1 cellular context compared by ENCODE assay signal in the genomic region with DNA sequence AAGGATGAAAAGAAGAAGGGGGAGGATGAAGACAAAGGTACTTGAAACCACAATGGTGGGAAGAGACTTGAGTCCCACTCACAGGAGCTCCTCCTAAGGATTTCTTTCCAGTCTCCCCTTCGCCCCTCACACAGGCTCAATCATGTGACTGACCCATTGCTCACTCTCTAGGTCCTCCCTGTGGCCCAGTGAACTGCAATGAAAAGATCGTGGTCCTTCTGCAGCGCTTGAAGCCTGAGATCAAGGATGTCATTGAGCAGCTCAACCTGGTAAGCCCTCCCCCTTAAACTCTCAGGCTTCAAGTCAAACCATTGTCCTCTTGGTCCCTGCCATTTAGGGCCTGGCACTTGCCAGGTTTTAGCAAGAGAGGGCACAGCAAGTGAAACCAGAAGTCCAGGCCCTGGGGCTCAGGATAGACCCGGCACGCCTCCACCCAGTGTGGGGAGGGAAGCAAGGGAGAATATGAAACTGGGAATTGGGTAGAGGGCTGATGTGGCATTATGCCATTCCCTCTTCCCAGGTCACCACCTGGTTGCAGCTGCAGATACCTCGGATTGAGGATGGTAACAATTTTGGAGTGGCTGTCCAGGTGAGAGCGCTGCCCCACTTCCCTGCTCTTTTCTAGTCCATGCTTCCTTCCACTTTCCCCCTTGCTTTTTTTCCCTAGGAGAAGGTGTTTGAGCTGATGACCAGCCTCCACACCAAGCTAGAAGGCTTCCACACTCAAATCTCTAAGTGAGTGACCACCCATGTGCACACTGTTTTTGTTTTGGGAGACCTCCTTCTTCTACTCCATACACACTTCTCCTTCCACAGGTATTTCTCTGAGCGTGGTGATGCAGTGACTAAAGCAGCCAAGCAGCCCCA.
TF ChIP-seq lines count a peak whose summit lies in the region.

No MANE protein-coding gene starts in this region.

TF ChIP-seq in IMR-90, 13 proteins besides CTCF, POLR2A, EP300 and RAD21:
- TF ChIP-seq CEBPB (IDR thresholded peaks at IDR 0.05; ENCODE audit: low read depth, low read length): no peak
- TF ChIP-seq NFE2L2 (IDR thresholded peaks at IDR 0.05; ENCODE audit: low read depth, low read length): no peak
- no peak for TF ChIP-seq SMC3 (IDR thresholded peaks at IDR 0.05; ENCODE audit: low read depth, low read length)
- no peak for TF ChIP-seq MXI1 (IDR thresholded peaks at IDR 0.05; ENCODE audit: borderline replicate concordance, low read depth, low read length)
- no peak for TF ChIP-seq MAZ (IDR thresholded peaks at IDR 0.05; ENCODE audit: borderline replicate concordance, low read depth, low read length)
- TF ChIP-seq RCOR1 (IDR thresholded peaks at IDR 0.05; ENCODE audit: insufficient replicate concordance, low read length): no peak
- no peak for TF ChIP-seq MAFK (IDR thresholded peaks at IDR 0.05; ENCODE audit: low read depth, low read length)
- TF ChIP-seq CHD1 (IDR thresholded peaks at IDR 0.05; ENCODE audit: low read depth, low read length): no peak
- TF ChIP-seq, protein P1, sequence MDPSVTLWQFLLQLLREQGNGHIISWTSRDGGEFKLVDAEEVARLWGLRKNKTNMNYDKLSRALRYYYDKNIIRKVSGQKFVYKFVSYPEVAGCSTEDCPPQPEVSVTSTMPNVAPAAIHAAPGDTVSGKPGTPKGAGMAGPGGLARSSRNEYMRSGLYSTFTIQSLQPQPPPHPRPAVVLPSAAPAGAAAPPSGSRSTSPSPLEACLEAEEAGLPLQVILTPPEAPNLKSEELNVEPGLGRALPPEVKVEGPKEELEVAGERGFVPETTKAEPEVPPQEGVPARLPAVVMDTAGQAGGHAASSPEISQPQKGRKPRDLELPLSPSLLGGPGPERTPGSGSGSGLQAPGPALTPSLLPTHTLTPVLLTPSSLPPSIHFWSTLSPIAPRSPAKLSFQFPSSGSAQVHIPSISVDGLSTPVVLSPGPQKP (IDR thresholded peaks at IDR 0.05; ENCODE audit: borderline replicate concordance, low read depth, low read length): no peak
- no peak for TF ChIP-seq USF2 (IDR thresholded peaks at IDR 0.05; ENCODE audit: low read depth, low read length)
- TF ChIP-seq BHLHE40 (IDR thresholded peaks at IDR 0.05; ENCODE audit: low read depth, low read length): no peak
- no peak for TF ChIP-seq RFX5 (IDR thresholded peaks at IDR 0.05; ENCODE audit: low read depth, low read length)
- TF ChIP-seq FOS (IDR thresholded peaks at IDR 0.05; ENCODE audit: low read depth, low read length): no peak
